ENCODE assay signal across 20 cellular contexts in the genomic region with DNA sequence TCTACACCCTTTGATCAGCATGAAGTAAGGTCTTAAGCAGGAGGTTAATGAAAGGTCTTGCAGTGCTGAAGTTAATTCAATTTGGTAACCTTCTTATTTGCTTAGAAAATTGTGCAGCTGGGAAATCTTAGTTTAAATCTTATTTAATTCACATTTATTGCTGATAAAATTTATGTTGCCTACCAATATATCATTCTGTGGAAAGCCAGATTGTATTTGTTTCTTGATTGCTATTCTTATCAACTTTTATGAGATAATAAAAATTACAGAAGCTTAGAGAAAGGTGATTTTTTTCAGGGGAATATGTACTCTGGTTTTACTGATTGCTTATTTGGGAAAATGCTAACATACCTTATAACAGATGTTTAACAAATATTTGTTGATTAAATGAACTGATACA.
"Had no signal": no experiment of that assay in that cellular context is flagged by ENCODE, and none has a peak within 500 bp of the region (broad histone marks: within the 10 kb centered on the region; RNA-seq: fewer than 3 reads in every experiment).

No MANE protein-coding gene starts in this region.

- H3K4me3 ChIP-seq: MG63, PC-9, Peyer's patch, SJCRH30, SK-N-MC had no signal

- H3K4me2 ChIP-seq: PC-9 had no signal

- H3K9me3 ChIP-seq: MG63, Peyer's patch, SJCRH30 had no signal

- ATAC-seq: Right ventricle myocardium inferior had no signal

- H3K4me1 ChIP-seq: Peyer's patch, SJCRH30 had no signal

- DNase-seq: KBM-7, MG63, NCI-H1092, NCI-H1436, NCI-H187, NCI-H2029, NCI-H2081 treated with DMSO at 0.1 percent for 48 hours, NCI-H2171, NCI-H226, NCI-H446, NCI-H510A, NCI-H524 treated with DMSO at 0.1 percent for 48 hours, NCI-H69, PC-9, Peyer's patch, SHP77 treated with DMSO at 0.1 percent for 48 hours, SJCRH30, T-helper 1 cell had no signal

- H3K36me3 ChIP-seq: MG63 had no signal

- H2AFZ ChIP-seq: PC-9 had no signal

- H3K27me3 ChIP-seq: MG63, Peyer's patch, SJCRH30 had no signal

- H3K27ac ChIP-seq: PC-9, Peyer's patch, SJCRH30, SK-N-MC had no signal
